In the genomic region with DNA sequence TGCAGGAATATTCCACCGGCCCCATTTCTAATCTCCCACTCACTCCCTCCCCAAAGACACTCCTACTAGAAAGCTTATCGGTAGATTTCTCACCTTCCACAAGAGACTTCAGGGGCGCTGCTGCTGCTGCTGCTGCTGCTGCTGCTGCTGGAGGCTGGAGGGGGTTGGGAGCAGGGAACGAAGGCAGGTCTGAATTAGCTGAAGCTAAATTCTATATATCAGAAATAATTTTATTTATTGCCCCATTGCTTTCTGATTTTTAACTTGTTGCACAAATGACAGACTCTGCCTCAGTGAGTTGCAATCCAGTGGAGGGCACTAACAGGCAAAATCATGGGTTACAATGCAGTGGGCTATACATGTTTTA, we compare ENCODE assay signal across 8 cellular contexts. TPM values are rescaled to one million over a fixed set of nuclear protein-coding genes. Genes with fewer than 3 reads are reported as not detected.
DNase-seq lines count a peak whose midpoint lies in the region; ATAC-seq and TF ChIP-seq lines count a peak whose summit lies in the region.

No MANE protein-coding gene starts in this region.

- H3K4me2 ChIP-seq in parathyroid adenoma (ENCODE audit: low read length), result peak overlapping the region; percentile 98

- no peak for DNase-seq in CD8-positive, alpha-beta T cell
- DNase-seq in LNCaP clone FGC (ENCODE audit: low read depth), result no peak
- peak; percentile 11 for DNase-seq in activated CD4-positive, alpha-beta memory T cell treated with anti-CD3 and anti-CD28 coated beads for 36 hours
- peak; percentile 25 for DNase-seq in glutamatergic neuron
- no peak for DNase-seq in A172 (ENCODE audit: low spot score)

- peaks cover 20% of the 10 kb centered on the region for H3K4me1 ChIP-seq in CD8-positive, alpha-beta T cell (ENCODE audit: insufficient read depth, low read length)
- peaks cover 6% of the 10 kb centered on the region for H3K4me1 ChIP-seq in parathyroid adenoma

- H3K36me3 ChIP-seq in CD8-positive, alpha-beta T cell (ENCODE audit: insufficient read depth, low read length), result no peaks in the 10 kb centered on the region
- H3K36me3 ChIP-seq in parathyroid adenoma (ENCODE audit: control insufficient read depth, insufficient read depth, low read length), result no peaks in the 10 kb centered on the region

- H3K4me3 ChIP-seq in CD8-positive, alpha-beta T cell (ENCODE audit: low read depth, low read length), result peak overlapping the region; percentile 71
- peak overlapping the region; percentile 59 for H3K4me3 ChIP-seq in LNCaP clone FGC (ENCODE audit: low read depth, low read length)
- peak overlapping the region; percentile 71 for H3K4me3 ChIP-seq in parathyroid adenoma (ENCODE audit: low read depth, low read length)

- no peaks in the 10 kb centered on the region for H3K27me3 ChIP-seq in CD8-positive, alpha-beta T cell (ENCODE audit: insufficient read depth, low read length)
- no peaks in the 10 kb centered on the region for H3K27me3 ChIP-seq in parathyroid adenoma (ENCODE audit: control insufficient read depth, insufficient read depth, low read length)

- TF ChIP-seq CTCF in CD8-positive, alpha-beta T cell (IDR thresholded peaks at IDR 0.05), result no peak
- peak; percentile 36 for TF ChIP-seq CTCF in LNCaP clone FGC (IDR thresholded peaks at IDR 0.05; ENCODE audit: control insufficient read depth, extremely low read depth, insufficient read depth)
- no peak for TF ChIP-seq CTCF in glutamatergic neuron (IDR thresholded peaks at IDR 0.05; ENCODE audit: partially characterized antibody, unreplicated experiment)
- TF ChIP-seq CTCF in parathyroid adenoma (IDR thresholded peaks at IDR 0.05), result no peak

- H2AFZ ChIP-seq in parathyroid adenoma, result peak overlapping the region; percentile 87

- H3K9me3 ChIP-seq in CD8-positive, alpha-beta T cell (ENCODE audit: low read length), result no peaks in the 10 kb centered on the region
- no peaks in the 10 kb centered on the region for H3K9me3 ChIP-seq in parathyroid adenoma (ENCODE audit: control insufficient read depth, low read length)

- H3K9me3 Mint-ChIP-seq in CD8-positive, alpha-beta T cell, result peaks cover 5% of the 10 kb centered on the region
- H3K9me3 Mint-ChIP-seq in activated CD4-positive, alpha-beta memory T cell treated with anti-CD3 and anti-CD28 coated beads for 36 hours, result no peaks in the 10 kb centered on the region
- H3K9me3 Mint-ChIP-seq in glutamatergic neuron (ENCODE audit: unreplicated experiment), result peaks cover 3% of the 10 kb centered on the region

- POLR2A ChIA-PET in CD8-positive, alpha-beta T cell (lab: Charles Lee), result interaction anchor here (1.8 to 2.5 kb wide), 2 partner anchors 12 to 26 kb away, joined by 6 to 18 read pairs; a partner anchor contains a TSS
- POLR2A ChIA-PET in activated CD4-positive, alpha-beta memory T cell treated with anti-CD3 and anti-CD28 coated beads for 36 hours (lab: Charles Lee), result interaction anchor here (1.6 to 2.1 kb wide), 3 partner anchors 25 to 106 kb away, joined by 3 to 8 read pairs (median 5); no protein-coding TSS in a partner anchor

- CTCF ChIA-PET in CD8-positive, alpha-beta T cell (lab: Charles Lee), result no interaction called here
- CTCF ChIA-PET in activated CD4-positive, alpha-beta memory T cell treated with anti-CD3 and anti-CD28 coated beads for 36 hours (lab: Charles Lee), result interaction anchor here (0.7 to 2.8 kb wide), 7 partner anchors 20 to 247 kb away, joined by 3 to 17 read pairs (median 4); a partner anchor contains a TSS

- ATAC-seq in CD8-positive, alpha-beta T cell, result peak; percentile 29
- ATAC-seq in GM21423 (IDR thresholded peaks at IDR 0.05; ENCODE audit: unreplicated experiment) (peak; percentile 20), GM19467 (IDR thresholded peaks at IDR 0.05; ENCODE audit: unreplicated experiment) (no peak)

- intact Hi-C loops in CD8-positive, alpha-beta T cell (cut with DNase I, micrococcal nuclease), result loop anchor here (1.0 to 5.0 kb wide), 2 partner anchors 25 to 183 kb away; a partner anchor contains a TSS
- intact Hi-C loops in activated CD4-positive, alpha-beta memory T cell treated with anti-CD3 and anti-CD28 coated beads for 36 hours (cut with micrococcal nuclease), result loop anchor here (1.0 to 10.0 kb wide), 6 partner anchors 25 to 270 kb away; a partner anchor contains a TSS

- no peak overlapping the region for H3K9ac ChIP-seq in parathyroid adenoma

- no peaks in the 10 kb centered on the region for H3K79me2 ChIP-seq in parathyroid adenoma

- H3K27me3 Mint-ChIP-seq in CD8-positive, alpha-beta T cell (ENCODE audit: low read depth), result peaks cover 25% of the 10 kb centered on the region
- H3K27me3 Mint-ChIP-seq in activated CD4-positive, alpha-beta memory T cell treated with anti-CD3 and anti-CD28 coated beads for 36 hours, result peaks cover 12% of the 10 kb centered on the region
- H3K27me3 Mint-ChIP-seq in glutamatergic neuron (ENCODE audit: unreplicated experiment), result peaks cover 2% of the 10 kb centered on the region

- peak overlapping the region; percentile 60 for H3K27ac Mint-ChIP-seq in CD8-positive, alpha-beta T cell
- no peak overlapping the region for H3K27ac Mint-ChIP-seq in activated CD4-positive, alpha-beta memory T cell treated with anti-CD3 and anti-CD28 coated beads for 36 hours
- no peak overlapping the region for H3K27ac Mint-ChIP-seq in glutamatergic neuron (ENCODE audit: unreplicated experiment)

- peaks cover 18% of the 10 kb centered on the region for H3K4me1 Mint-ChIP-seq in CD8-positive, alpha-beta T cell (ENCODE audit: low read depth)
- H3K4me1 Mint-ChIP-seq in activated CD4-positive, alpha-beta memory T cell treated with anti-CD3 and anti-CD28 coated beads for 36 hours (ENCODE audit: low read depth), result peaks cover 16% of the 10 kb centered on the region
- H3K4me1 Mint-ChIP-seq in glutamatergic neuron (ENCODE audit: low read depth, unreplicated experiment), result peaks cover 2% of the 10 kb centered on the region

- no peaks in the 10 kb centered on the region for H3K36me3 Mint-ChIP-seq in CD8-positive, alpha-beta T cell
- H3K36me3 Mint-ChIP-seq in activated CD4-positive, alpha-beta memory T cell treated with anti-CD3 and anti-CD28 coated beads for 36 hours, result no peaks in the 10 kb centered on the region
- no peaks in the 10 kb centered on the region for H3K36me3 Mint-ChIP-seq in glutamatergic neuron (ENCODE audit: unreplicated experiment)

- H3K27ac ChIP-seq in CD8-positive, alpha-beta T cell (ENCODE audit: low read depth, low read length), result no peak overlapping the region
- H3K27ac ChIP-seq in parathyroid adenoma, result no peak overlapping the region

- H3K4me3 Mint-ChIP-seq in CD8-positive, alpha-beta T cell, result peak overlapping the region; percentile 84
- peak overlapping the region; percentile 81 for H3K4me3 Mint-ChIP-seq in activated CD4-positive, alpha-beta memory T cell treated with anti-CD3 and anti-CD28 coated beads for 36 hours
- peak overlapping the region; percentile 95 for H3K4me3 Mint-ChIP-seq in glutamatergic neuron (ENCODE audit: unreplicated experiment)

RNA-seq across cellular contexts. Expression of a gene that starts 25.8 kb away (rescaled TPM):
- under 1 TPM; 0.42 to 0.62 TPM for total RNA-seq in CD8-positive, alpha-beta T cell
- 1 to 10 TPM; 3.4 to 3.5 TPM for total RNA-seq in activated CD4-positive, alpha-beta memory T cell treated with anti-CD3 and anti-CD28 coated beads for 36 hours
- total RNA-seq in glutamatergic neuron (ENCODE audit: unreplicated experiment), result 0.32 TPM
- total RNA-seq in A172 (2014; rRNA removed; shearing (Covaris generic)), result 0.12 TPM in 1 of 2 replicates, not detected in the other

Comparison
In these comparisons a context has a peak if more than half of its experiments do, and no peak if none do; other contexts are left out.
1. DNase-seq: peak in activated CD4-positive, alpha-beta memory T cell treated with anti-CD3 and anti-CD28 coated beads for 36 hours (single experiment) and glutamatergic neuron (single experiment); none in CD8-positive, alpha-beta T cell (0 of 7), LNCaP clone FGC (single experiment) and A172 (single experiment).
2. Peak in every context shown above with its lines, with median percentiles within 50 percentile points of each other: H3K4me3 ChIP-seq and H3K4me3 Mint-ChIP-seq.